Comparison of ENCODE assay signal across 1 cellular context in genomic region chr11:47248664-47249377, GRCh38.
TF ChIP-seq lines count a peak whose summit lies in the region.

TSS of gene ACP2 (minus strand) at chr11:47248814. CDS start at chr11:47248789, 25 bp downstream.

TF ChIP-seq in A549, 52 proteins besides CTCF, POLR2A, EP300 and RAD21 (continued from another document):
- TF ChIP-seq PHF8 (IDR thresholded peaks at IDR 0.05; ENCODE audit: borderline replicate concordance, low read depth) (peak; percentile 74; the same call in 1 of the 2 replicates), FOXS1 (CRISPR knock-in tag; IDR thresholded peaks at IDR 0.05) (no peak), CBX8 (IDR thresholded peaks at IDR 0.05) (no peak), EHMT2 (IDR thresholded peaks at IDR 0.05; ENCODE audit: low read depth) (no peak), RFX5 (IDR thresholded peaks at IDR 0.05) (peak; percentile 62; the same call in 1 of the 2 replicates), NR3C1 (IDR thresholded peaks at IDR 0.05) (no peak), GATA3 (IDR thresholded peaks at IDR 0.05; ENCODE audit: borderline replicate concordance) (peak; percentile 27; the same call in 1 of the 2 replicates), REST (IDR thresholded peaks at IDR 0.05) (no peak), FOSL2 (IDR thresholded peaks at IDR 0.05) (no peak), FOSL2 (CRISPR knock-in tag; IDR thresholded peaks at IDR 0.05) (no peak), JUN (IDR thresholded peaks at IDR 0.05) (peak; percentile 63 to 94; a peak in 4 of 5 replicates), TFCP2L1 (CRISPR knock-in tag; IDR thresholded peaks at IDR 0.05) (no peak), CHD2 (IDR thresholded peaks at IDR 0.05; ENCODE audit: low read length, partially characterized antibody) (peak; percentile 53), KDM5A (IDR thresholded peaks at IDR 0.05) (peak; percentile 75), NFE2L2 (conservative IDR thresholded peaks at IDR 0.05; ENCODE audit: low read length) (no peak)
